Comparison of ENCODE assay signal across 8 cellular contexts in genomic region chr19:19552811-19553210, GRCh38. TPM values are rescaled to one million over a fixed set of nuclear protein-coding genes. Genes with fewer than 3 reads are reported as not detected.
DNase-seq lines count a peak whose midpoint lies in the region; ATAC-seq and FAIRE-seq lines count a peak whose summit lies in the region.

No MANE protein-coding gene starts in this region.

- FAIRE-seq in HTR-8/SVneo (lab: Jason Lieb, UNC): peak; percentile 46

- no peak for ATAC-seq in GM18909 (IDR thresholded peaks at IDR 0.05; ENCODE audit: poor library complexity, unreplicated experiment)
- no peak for ATAC-seq in GM19397 (IDR thresholded peaks at IDR 0.05; ENCODE audit: unreplicated experiment)

- peak; percentile 50 for DNase-seq in Daoy (ENCODE audit: low read depth)
- DNase-seq in HTR-8/SVneo (ENCODE audit: insufficient read length, low spot score): peak; percentile 63
- DNase-seq in astrocyte of the hippocampus (ENCODE audit: low read depth, low spot score): peak; percentile 74
- DNase-seq in myocyte (ENCODE audit: low read depth): peak; percentile 44
- DNase-seq in NCI-H1417 (lab: John Stamatoyannopoulos, UW): no peak
- DNase-seq in NCI-H748 (lab: John Stamatoyannopoulos, UW; ENCODE audit: unreplicated experiment): no peak

RNA-seq across cellular contexts. Expression of gene CILP2, which starts 14.7 kb away (rescaled TPM):
- 0.40 and 1.0 TPM in 2 replicates for total RNA-seq in Daoy (2014; rRNA removed; shearing (Covaris generic))
- total RNA-seq in myocyte: 0.26 and 0.62 TPM in 2 replicates
- 1.4 TPM for polyA plus RNA-seq in myocyte (2012)

RNA-seq across cellular contexts. Expression of gene YJEFN3, which starts 24.1 kb away (rescaled TPM):
- 1.4 and 2.7 TPM in 2 replicates for total RNA-seq in Daoy (2014; rRNA removed; shearing (Covaris generic))
- 1.6 and 4.5 TPM in 2 replicates for total RNA-seq in myocyte
- 3.3 TPM for polyA plus RNA-seq in myocyte (2012)

RNA-seq across cellular contexts. Expression of gene NDUFA13, which starts 36.8 kb away (rescaled TPM):
- total RNA-seq in Daoy (2014; rRNA removed; shearing (Covaris generic)): 96.6 and 152 TPM in 2 replicates
- 18.0 and 46.5 TPM in 2 replicates for total RNA-seq in myocyte
- 588 TPM for polyA plus RNA-seq in myocyte (2012)

RNA-seq across cellular contexts. Expression of gene TSSK6, which starts 37.5 kb away (rescaled TPM):
- total RNA-seq in Daoy (2014; rRNA removed; shearing (Covaris generic)): 1.8 and 3.1 TPM in 2 replicates
- total RNA-seq in myocyte: 0.91 and 1.4 TPM in 2 replicates
- polyA plus RNA-seq in myocyte (2012): 2.8 TPM

Comparison
In these comparisons a context has a peak if more than half of its experiments do, and no peak if none do; other contexts are left out.
1. DNase-seq: peak in Daoy (single experiment), HTR-8/SVneo (single experiment), astrocyte of the hippocampus (single experiment) and myocyte (single experiment); none in NCI-H1417 (0 of 3) and NCI-H748 (single experiment).